2 cellular contexts compared by ENCODE assay signal in genomic region chr2:72901426-72901825, GRCh38.
TF ChIP-seq lines count a peak whose summit lies in the region.

No MANE protein-coding gene starts in this region.

TF ChIP-seq in SK-N-SH treated with all-trans-retinoic acid at 6 μM for 48 hours, 23 proteins besides CTCF, POLR2A, EP300 and RAD21 (continued from another document):
- TF ChIP-seq CSRNP3 (CRISPR knock-in tag; IDR thresholded peaks at IDR 0.05) = no peak
- no peak for TF ChIP-seq ZFP30 (CRISPR knock-in tag; IDR thresholded peaks at IDR 0.05)
- no peak for TF ChIP-seq RARB (CRISPR knock-in tag; IDR thresholded peaks at IDR 0.05)
TF ChIP-seq in SK-N-SH treated with all-trans-retinoic acid at 6 μM for 48 hours: peak in this region for 1.

TF ChIP-seq in K562, 482 proteins besides CTCF, POLR2A, EP300 and RAD21 (continues in another document):
- peak in 1 of 2 experiments; percentile 80; a peak in 1 of 4 replicates for TF ChIP-seq ZMIZ1 (IDR thresholded peaks at IDR 0.05; ENCODE audit: low read depth in 2 of 2, low read length in 2 of 2)
- peak; percentile 27; the same call in 1 of the 2 replicates for TF ChIP-seq BCOR (IDR thresholded peaks at IDR 0.05)
- peak; percentile 91 for TF ChIP-seq NCOR1 (IDR thresholded peaks at IDR 0.05)
- peak in 1 of 2 experiments; percentile 39; a peak in 1 of 4 replicates for TF ChIP-seq RCOR1 (IDR thresholded peaks at IDR 0.05; ENCODE audit: borderline replicate concordance in 1 of 2, low read depth in 2 of 2, low read length in 2 of 2)
- TF ChIP-seq GATA2 (CRISPR knock-in tag; IDR thresholded peaks at IDR 0.05) = peak; percentile 94
- peak; percentile 87 for TF ChIP-seq DPF2 (IDR thresholded peaks at IDR 0.05)
- TF ChIP-seq MECOM (CRISPR knock-in tag; IDR thresholded peaks at IDR 0.05) = 0 out of 2 replicates have a peak, but pooled peaks have one; percentile 9
- no peak for TF ChIP-seq RREB1 (CRISPR knock-in tag; IDR thresholded peaks at IDR 0.05)
- no peak for TF ChIP-seq BRD4 (IDR thresholded peaks at IDR 0.05)
- peak; percentile 97 for TF ChIP-seq CBFA2T3 (IDR thresholded peaks at IDR 0.05)
- 0 out of 2 replicates have a peak, but pooled peaks have one; percentile 36 for TF ChIP-seq SMARCC2 (IDR thresholded peaks at IDR 0.05; ENCODE audit: low read depth)
- peak; percentile 78 for TF ChIP-seq NFIC (IDR thresholded peaks at IDR 0.05)
- TF ChIP-seq SOX6 (IDR thresholded peaks at IDR 0.05) = peak; percentile 66; the same call in 1 of the 2 replicates
- 0 out of 2 replicates have a peak, but pooled peaks have one; percentile 25 for TF ChIP-seq SMARCE1 (IDR thresholded peaks at IDR 0.05)
- peak; percentile 82; the same call in 1 of the 2 replicates for TF ChIP-seq PML (IDR thresholded peaks at IDR 0.05; ENCODE audit: low read length)
- TF ChIP-seq ATF1 (CRISPR knock-in tag; IDR thresholded peaks at IDR 0.05) = no peak
- peak; percentile 30; the same call in 1 of the 2 replicates for TF ChIP-seq ATF1 (tag; IDR thresholded peaks at IDR 0.05)
- TF ChIP-seq CREB3 (tag; conservative IDR thresholded peaks at IDR 0.05; ENCODE audit: low read depth) = no peak
- TF ChIP-seq CBFA2T2 (conservative IDR thresholded peaks at IDR 0.05) = peak; percentile 94
- TF ChIP-seq CCNT2 (IDR thresholded peaks at IDR 0.05; ENCODE audit: borderline replicate concordance, extremely low read depth, insufficient read length, low read depth, low read length) = no peak
- peak; percentile 58 for TF ChIP-seq CREM (IDR thresholded peaks at IDR 0.05; ENCODE audit: low read depth)
- TF ChIP-seq MAX (CRISPR knock-in tag; IDR thresholded peaks at IDR 0.05) = no peak
- peak; percentile 87 for TF ChIP-seq KLF16 (IDR thresholded peaks at IDR 0.05)
- TF ChIP-seq ZNF583 (CRISPR knock-in tag; IDR thresholded peaks at IDR 0.05) = no peak
- peak; percentile 94 for TF ChIP-seq TCF3 (CRISPR knock-in tag; IDR thresholded peaks at IDR 0.05)
- peak in 1 of 2 experiments; percentile 28; a peak in 1 of 4 replicates for TF ChIP-seq HDAC1 (IDR thresholded peaks at IDR 0.05)
- no peak for TF ChIP-seq CHCHD3 (CRISPR knock-in tag; IDR thresholded peaks at IDR 0.05)
- no peak for TF ChIP-seq HLTF (IDR thresholded peaks at IDR 0.05)
- TF ChIP-seq BHLHE40 (IDR thresholded peaks at IDR 0.05; ENCODE audit: low read length) = peak; percentile 63; the same call in 1 of the 2 replicates
- peak; percentile 90 to 94 for TF ChIP-seq TRIM24 (IDR thresholded peaks at IDR 0.05)
- peak; percentile 70 for TF ChIP-seq FOXM1 (IDR thresholded peaks at IDR 0.05; ENCODE audit: low read depth)
- TF ChIP-seq FOXM1 (CRISPR knock-in tag; IDR thresholded peaks at IDR 0.05; ENCODE audit: low read depth) = no peak
- peak; percentile 64 for TF ChIP-seq CXXC5 (CRISPR knock-in tag; IDR thresholded peaks at IDR 0.05)
- peak; percentile 76; the same call in 1 of the 2 replicates for TF ChIP-seq SMAD4 (CRISPR knock-in tag; conservative IDR thresholded peaks at IDR 0.05)
- peak; percentile 94 for TF ChIP-seq TEAD4 (IDR thresholded peaks at IDR 0.05; ENCODE audit: low read length)
- no peak for TF ChIP-seq TEAD4 (CRISPR knock-in tag; IDR thresholded peaks at IDR 0.05; ENCODE audit: borderline replicate concordance)
- 0 out of 2 replicates have a peak, but pooled peaks have one; percentile 47 for TF ChIP-seq CUX1 (CRISPR knock-in tag; IDR thresholded peaks at IDR 0.05)
- TF ChIP-seq ZBTB7A (IDR thresholded peaks at IDR 0.05; ENCODE audit: borderline replicate concordance, control insufficient read depth, low read depth, low read length) = peak; percentile 35; the same call in 1 of the 2 replicates
- peak; percentile 65 for TF ChIP-seq ETV1 (tag; conservative IDR thresholded peaks at IDR 0.05; ENCODE audit: low read depth)
- peak; percentile 60; the same call in 1 of the 2 replicates for TF ChIP-seq TFAP4 (CRISPR knock-in tag; IDR thresholded peaks at IDR 0.05; ENCODE audit: borderline replicate concordance)
- TF ChIP-seq ARID1B (IDR thresholded peaks at IDR 0.05) = peak; percentile 93
- TF ChIP-seq CTBP1 (IDR thresholded peaks at IDR 0.05; ENCODE audit: borderline replicate concordance) = no peak
- TF ChIP-seq MTA2 (IDR thresholded peaks at IDR 0.05; ENCODE audit: low read depth) = peak; percentile 74
- no peak for TF ChIP-seq ZNF76 (CRISPR knock-in tag; IDR thresholded peaks at IDR 0.05; ENCODE audit: borderline replicate concordance)
- peak in 1 of 2 experiments; percentile 41; a peak in 2 of 4 replicates for TF ChIP-seq MNT (conservative IDR thresholded peaks at IDR 0.05)
- no peak for TF ChIP-seq ZNF766 (CRISPR knock-in tag; conservative IDR thresholded peaks at IDR 0.05)
- peak; percentile 53; the same call in 1 of the 2 replicates for TF ChIP-seq PHB2 (IDR thresholded peaks at IDR 0.05; ENCODE audit: low read depth)
- TF ChIP-seq TAL1 (IDR thresholded peaks at IDR 0.05) = peak; percentile 90
- peak; percentile 78 for TF ChIP-seq SMARCA4 (IDR thresholded peaks at IDR 0.05)
- TF ChIP-seq POLR2AphosphoS5 (IDR thresholded peaks at IDR 0.05; ENCODE audit: control insufficient read depth, insufficient read depth, low read depth, low read length) = peak; percentile 94
- TF ChIP-seq RNF2 (IDR thresholded peaks at IDR 0.05) = peak; percentile 25; the same call in 1 of the 2 replicates
- peak; percentile 15 for TF ChIP-seq MEIS2 (IDR thresholded peaks at IDR 0.05; ENCODE audit: partially characterized antibody)
